8 cellular contexts compared by ENCODE assay signal in genomic region chr17:41665566-41666335, GRCh38. TPM values are rescaled to one million over a fixed set of nuclear protein-coding genes. Genes with fewer than 3 reads are reported as not detected.
A peak's percentile ranks its signal among the peaks of the same experiment; 100 is the strongest.
DNase-seq lines count a peak whose midpoint lies in the region; ATAC-seq and TF ChIP-seq lines count a peak whose summit lies in the region.

No MANE protein-coding gene starts in this region.

- peaks cover 16% of the 10 kb centered on the region for H3K4me1 Mint-ChIP-seq in WTC11

- peak; percentile 67 for ATAC-seq in GM18867 (IDR thresholded peaks at IDR 0.05; ENCODE audit: unreplicated experiment)
- peak; percentile 57 for ATAC-seq in HG03135 (IDR thresholded peaks at IDR 0.05; ENCODE audit: unreplicated experiment)
- ATAC-seq in WTC11, result peak; percentile 82

- H3K4me1 ChIP-seq in ACC112 (ENCODE audit: control insufficient read depth, insufficient read depth, low read length, unreplicated experiment), result peaks cover 6% of the 10 kb centered on the region

- no peaks in the 10 kb centered on the region for H3K36me3 ChIP-seq in ACC112 (ENCODE audit: insufficient read depth, low read length)

- H3K27ac ChIP-seq in ACC112 (ENCODE audit: low read depth, low read length), result peak overlapping the region; percentile 81

- peak; percentile 71 for TF ChIP-seq CTCF in WTC11 (IDR thresholded peaks at IDR 0.05)
- peak; percentile 53 for TF ChIP-seq CTCF in cardiac fibroblast (IDR thresholded peaks at IDR 0.05; ENCODE audit: low read depth, low read length)

- peak overlapping the region; percentile 94 for H3K27ac Mint-ChIP-seq in WTC11

- no peaks in the 10 kb centered on the region for H3K27me3 ChIP-seq in ACC112 (ENCODE audit: insufficient read depth, low read length)

- no peaks in the 10 kb centered on the region for H3K79me2 ChIP-seq in ACC112 (ENCODE audit: control insufficient read depth, insufficient read depth, low read length, unreplicated experiment)

- CTCF ChIA-PET in WTC11 (lab: Charles Lee), result interaction anchor here (0.5 to 10.0 kb wide), 76 partner anchors 11 to 1106 kb away, joined by 3 to 380 read pairs (median 5); partner anchors contain the start of genes EIF1, JUP, KRT13 and KRT17

- H3K27me3 Mint-ChIP-seq in WTC11 (ENCODE audit: low read depth), result peaks cover 17% of the 10 kb centered on the region

- POLR2A ChIA-PET in WTC11 (lab: Charles Lee), result interaction anchor here (1.1 to 4.1 kb wide), 4 partner anchors 18 to 1046 kb away, joined by 3 to 38 read pairs (median 6); partner anchors contain the start of genes EIF1 and KRT19

- H3K9me3 Mint-ChIP-seq in WTC11, result no peaks in the 10 kb centered on the region

- DNase-seq in NCI-H2196 (lab: John Stamatoyannopoulos, UW; ENCODE audit: unreplicated experiment) (peak; percentile 69), WTC11 (ENCODE audit: low spot score) (peak; percentile 90), cardiac fibroblast (ENCODE audit: low read depth in 2 of 2) (peak; percentile 79 to 86), islet precursor cell (peak; percentile 96)
- peak; percentile 92 for DNase-seq in stimulated activated CD4-positive, alpha-beta T cell treated with anti-CD3 and anti-CD28 coated beads, Interleukin-12 subunit alpha, Interleukin-12 subunit beta, amount 100 ng/mL, for 4 hours

- H2AFZ ChIP-seq in ACC112 (ENCODE audit: low read length, unreplicated experiment), result peak overlapping the region; percentile 87

- H3K4me3 Mint-ChIP-seq in WTC11, result peak overlapping the region; percentile 85

- peak overlapping the region; percentile 77 for H3K4me3 ChIP-seq in ACC112 (ENCODE audit: low read depth, low read length)
- H3K4me3 ChIP-seq in cardiac fibroblast (replicated peaks in 1 of 2; ENCODE audit: low read depth in 2 of 2, low read length in 2 of 2), result peak overlapping the region; percentile 38 to 57

- no peaks in the 10 kb centered on the region for H3K36me3 Mint-ChIP-seq in WTC11

TF ChIP-seq in WTC11, 78 proteins besides CTCF, POLR2A, EP300 and RAD21 (continues in another document):
- TF ChIP-seq TEAD1 (CRISPR knock-in tag; IDR thresholded peaks at IDR 0.05) (no peak), FOXP4 (CRISPR knock-in tag; IDR thresholded peaks at IDR 0.05) (no peak), ATF6 (CRISPR knock-in tag; IDR thresholded peaks at IDR 0.05) (no peak), PRDM15 (CRISPR knock-in tag; IDR thresholded peaks at IDR 0.05) (no peak), ZNF532 (CRISPR knock-in tag; IDR thresholded peaks at IDR 0.05; ENCODE audit: borderline replicate concordance) (no peak), ESRRA (CRISPR knock-in tag; IDR thresholded peaks at IDR 0.05; ENCODE audit: borderline replicate concordance) (no peak), SOX15 (CRISPR knock-in tag; IDR thresholded peaks at IDR 0.05) (no peak), SP1 (CRISPR knock-in tag; conservative IDR thresholded peaks at IDR 0.05) (no peak; the same call in 1 of the 2 replicates), NFATC4 (CRISPR knock-in tag; IDR thresholded peaks at IDR 0.05) (no peak), ZNF396 (CRISPR knock-in tag; IDR thresholded peaks at IDR 0.05; ENCODE audit: borderline replicate concordance) (no peak)

RNA-seq across cellular contexts. Expression of gene EIF1, which starts 22.9 kb away (rescaled TPM):
- 466 to 481 TPM (median 475 TPM) in 3 replicates for total RNA-seq in WTC11 (2021)

RNA-seq across cellular contexts. Expression of gene KRT17, which starts 41.4 kb away (rescaled TPM):
- total RNA-seq in WTC11 (2021), result 0.53 to 1.5 TPM (median 0.92 TPM) in 3 replicates

RNA-seq across cellular contexts. Expression of gene GAST, which starts 46.4 kb away (rescaled TPM):
- not detected in 3 replicates for total RNA-seq in WTC11 (2021)

RNA-seq across cellular contexts. Expression of gene KRT16, which starts 53.2 kb away (rescaled TPM):
- not detected in 3 replicates for total RNA-seq in WTC11 (2021)

Comparison
In these comparisons a context has a peak if more than half of its experiments do, and no peak if none do; other contexts are left out.
1. Peak in every context shown above with its lines: DNase-seq, ATAC-seq, H3K4me3 ChIP-seq and H3K27ac ChIP-seq.